31 cellular contexts compared by ENCODE assay signal in genomic region chr5:15833365-15833764, GRCh38.
"Had no signal": no experiment of that assay in that cellular context is flagged by ENCODE, and none has a peak within 500 bp of the region (broad histone marks: within the 10 kb centered on the region; RNA-seq: fewer than 3 reads in every experiment).

No MANE protein-coding gene starts in this region.

- DNase-seq: activated CD4-positive, alpha-beta memory T cell treated with anti-CD3 and anti-CD28 coated beads, Interleukin-2, amount 10 ng/mL, durations not matched to agents 7 days and 5 days; activated CD4-positive, alpha-beta T cell treated with anti-CD3 and anti-CD28 coated beads for 1 hour; activated CD4-positive, alpha-beta T cell treated with anti-CD3 and anti-CD28 coated beads for 4 hours; activated CD4-positive, alpha-beta T cell treated with anti-CD3 and anti-CD28 coated beads, Interleukin-2, amount 10 ng/mL, durations not matched to agents 7 days and 5 days; activated CD4-positive, alpha-beta T cell treated with anti-CD3 and anti-CD28 coated beads, Interleukin-2, amount 50 U/mL, for 4 hours; activated CD8-positive, alpha-beta memory T cell treated with anti-CD3 and anti-CD28 coated beads, Interleukin-2, amount 50 U/mL, for 48 hours; activated effector memory CD4-positive, alpha-beta T cell treated with Interleukin-2 at 50 U/mL for 16 hours; activated gamma-delta T cell treated with Interleukin-2 at 50 U/mL for 16 hours; activated naive CD4-positive, alpha-beta T cell treated with anti-CD3 and anti-CD28 coated beads for 36 hours; activated naive CD8-positive, alpha-beta T cell treated with anti-CD3 and anti-CD28 coated beads for 36 hours; activated naive CD8-positive, alpha-beta T cell treated with anti-CD3 and anti-CD28 coated beads, Interleukin-2, amount 50 U/mL, for 24 hours; activated T-cell treated with anti-CD3 and anti-CD28 coated beads for 4 hours; activated T-cell treated with anti-CD3 and anti-CD28 coated beads, Interleukin-2, amount 50 U/mL, for 24 hours; adrenal gland; amygdala; aorta; body of pancreas; central memory CD4-positive, alpha-beta T cell; cerebellar nuclear complex; colonic mucosa; effector CD8-positive, alpha-beta T cell; endodermal cell; erythroblast; foreskin keratinocyte; gastrocnemius medialis; glutamatergic neuron; heart left ventricle; hypothalamus; T-helper 2 cell had no signal

- H3K27ac ChIP-seq: adrenal gland, body of pancreas, cardiac muscle cell, colonic mucosa, esophagus muscularis mucosa, foreskin keratinocyte, gastrocnemius medialis, heart left ventricle had no signal

- H3K4me3 ChIP-seq: adrenal gland, body of pancreas, cardiac muscle cell, colonic mucosa, esophagus muscularis mucosa, gastrocnemius medialis, heart left ventricle had no signal

- H3K4me1 ChIP-seq: body of pancreas, colonic mucosa, gastrocnemius medialis had no signal

- H3K27me3 ChIP-seq: adrenal gland, body of pancreas, cardiac muscle cell, colonic mucosa, esophagus muscularis mucosa, foreskin keratinocyte, gastrocnemius medialis, heart left ventricle had no signal

- H3K36me3 ChIP-seq: adrenal gland, cardiac muscle cell, colonic mucosa, esophagus muscularis mucosa, gastrocnemius medialis, heart left ventricle had no signal

- H3K9me3 ChIP-seq: adrenal gland, body of pancreas, colonic mucosa, esophagus muscularis mucosa, gastrocnemius medialis, heart left ventricle had no signal
